ENCODE assay signal across 2 cellular contexts in the genomic region with DNA sequence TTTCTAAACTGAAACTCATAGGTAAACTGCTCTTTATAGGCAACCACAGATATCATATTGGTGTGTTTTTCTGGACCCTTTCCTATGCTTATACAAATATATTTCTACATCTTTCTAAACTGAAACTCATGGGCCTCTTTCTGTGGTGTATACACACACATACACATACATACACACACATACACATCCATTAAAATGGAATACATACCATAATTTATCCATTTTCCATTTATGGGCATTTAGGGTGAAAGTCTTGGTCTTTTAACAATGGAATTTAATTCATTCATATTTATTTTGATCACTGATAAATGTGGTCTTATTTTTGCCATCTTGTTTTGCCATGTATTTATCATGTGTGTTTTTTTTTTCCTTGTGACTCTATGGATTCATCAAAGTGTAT.
TF ChIP-seq lines count a peak whose summit lies in the region.

No MANE protein-coding gene starts in this region.

TF ChIP-seq in HEK293T, 16 proteins besides CTCF, POLR2A, EP300 and RAD21 (continued from another document):
- TF ChIP-seq, protein P1, sequence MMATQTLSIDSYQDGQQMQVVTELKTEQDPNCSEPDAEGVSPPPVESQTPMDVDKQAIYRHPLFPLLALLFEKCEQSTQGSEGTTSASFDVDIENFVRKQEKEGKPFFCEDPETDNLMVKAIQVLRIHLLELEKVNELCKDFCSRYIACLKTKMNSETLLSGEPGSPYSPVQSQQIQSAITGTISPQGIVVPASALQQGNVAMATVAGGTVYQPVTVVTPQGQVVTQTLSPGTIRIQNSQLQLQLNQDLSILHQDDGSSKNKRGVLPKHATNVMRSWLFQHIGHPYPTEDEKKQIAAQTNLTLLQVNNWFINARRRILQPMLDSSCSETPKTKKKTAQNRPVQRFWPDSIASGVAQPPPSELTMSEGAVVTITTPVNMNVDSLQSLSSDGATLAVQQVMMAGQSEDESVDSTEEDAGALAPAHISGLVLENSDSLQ (IDR thresholded peaks at IDR 0.05), result no peak
- TF ChIP-seq HDGF (IDR thresholded peaks at IDR 0.05; ENCODE audit: borderline replicate concordance) (no peak), ELF4 (IDR thresholded peaks at IDR 0.05) (no peak), FOXK2 (IDR thresholded peaks at IDR 0.05) (no peak), ZNF384 (IDR thresholded peaks at IDR 0.05) (no peak), BHLHE40 (IDR thresholded peaks at IDR 0.05; ENCODE audit: borderline replicate concordance) (no peak), SP1 (IDR thresholded peaks at IDR 0.05) (no peak)

TF ChIP-seq in WTC11, 78 proteins besides CTCF, POLR2A, EP300 and RAD21:
- TF ChIP-seq, protein P2, sequence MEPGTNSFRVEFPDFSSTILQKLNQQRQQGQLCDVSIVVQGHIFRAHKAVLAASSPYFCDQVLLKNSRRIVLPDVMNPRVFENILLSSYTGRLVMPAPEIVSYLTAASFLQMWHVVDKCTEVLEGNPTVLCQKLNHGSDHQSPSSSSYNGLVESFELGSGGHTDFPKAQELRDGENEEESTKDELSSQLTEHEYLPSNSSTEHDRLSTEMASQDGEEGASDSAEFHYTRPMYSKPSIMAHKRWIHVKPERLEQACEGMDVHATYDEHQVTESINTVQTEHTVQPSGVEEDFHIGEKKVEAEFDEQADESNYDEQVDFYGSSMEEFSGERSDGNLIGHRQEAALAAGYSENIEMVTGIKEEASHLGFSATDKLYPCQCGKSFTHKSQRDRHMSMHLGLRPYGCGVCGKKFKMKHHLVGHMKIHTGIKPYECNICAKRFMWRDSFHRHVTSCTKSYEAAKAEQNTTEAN (CRISPR knock-in tag; IDR thresholded peaks at IDR 0.05), result no peak
- no peak for TF ChIP-seq ZNF121 (CRISPR knock-in tag; IDR thresholded peaks at IDR 0.05)
- no peak for TF ChIP-seq ESRRA (CRISPR knock-in tag; IDR thresholded peaks at IDR 0.05; ENCODE audit: borderline replicate concordance)
- TF ChIP-seq TEAD4 (CRISPR knock-in tag; IDR thresholded peaks at IDR 0.05), result no peak
- TF ChIP-seq, protein P3, sequence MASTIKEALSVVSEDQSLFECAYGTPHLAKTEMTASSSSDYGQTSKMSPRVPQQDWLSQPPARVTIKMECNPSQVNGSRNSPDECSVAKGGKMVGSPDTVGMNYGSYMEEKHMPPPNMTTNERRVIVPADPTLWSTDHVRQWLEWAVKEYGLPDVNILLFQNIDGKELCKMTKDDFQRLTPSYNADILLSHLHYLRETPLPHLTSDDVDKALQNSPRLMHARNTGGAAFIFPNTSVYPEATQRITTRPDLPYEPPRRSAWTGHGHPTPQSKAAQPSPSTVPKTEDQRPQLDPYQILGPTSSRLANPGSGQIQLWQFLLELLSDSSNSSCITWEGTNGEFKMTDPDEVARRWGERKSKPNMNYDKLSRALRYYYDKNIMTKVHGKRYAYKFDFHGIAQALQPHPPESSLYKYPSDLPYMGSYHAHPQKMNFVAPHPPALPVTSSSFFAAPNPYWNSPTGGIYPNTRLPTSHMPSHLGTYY (CRISPR knock-in tag; IDR thresholded peaks at IDR 0.05), result no peak
- no peak for TF ChIP-seq JAZF1 (CRISPR knock-in tag; IDR thresholded peaks at IDR 0.05)
- TF ChIP-seq CREB1 (CRISPR knock-in tag; IDR thresholded peaks at IDR 0.05), result no peak
- TF ChIP-seq, protein P4, sequence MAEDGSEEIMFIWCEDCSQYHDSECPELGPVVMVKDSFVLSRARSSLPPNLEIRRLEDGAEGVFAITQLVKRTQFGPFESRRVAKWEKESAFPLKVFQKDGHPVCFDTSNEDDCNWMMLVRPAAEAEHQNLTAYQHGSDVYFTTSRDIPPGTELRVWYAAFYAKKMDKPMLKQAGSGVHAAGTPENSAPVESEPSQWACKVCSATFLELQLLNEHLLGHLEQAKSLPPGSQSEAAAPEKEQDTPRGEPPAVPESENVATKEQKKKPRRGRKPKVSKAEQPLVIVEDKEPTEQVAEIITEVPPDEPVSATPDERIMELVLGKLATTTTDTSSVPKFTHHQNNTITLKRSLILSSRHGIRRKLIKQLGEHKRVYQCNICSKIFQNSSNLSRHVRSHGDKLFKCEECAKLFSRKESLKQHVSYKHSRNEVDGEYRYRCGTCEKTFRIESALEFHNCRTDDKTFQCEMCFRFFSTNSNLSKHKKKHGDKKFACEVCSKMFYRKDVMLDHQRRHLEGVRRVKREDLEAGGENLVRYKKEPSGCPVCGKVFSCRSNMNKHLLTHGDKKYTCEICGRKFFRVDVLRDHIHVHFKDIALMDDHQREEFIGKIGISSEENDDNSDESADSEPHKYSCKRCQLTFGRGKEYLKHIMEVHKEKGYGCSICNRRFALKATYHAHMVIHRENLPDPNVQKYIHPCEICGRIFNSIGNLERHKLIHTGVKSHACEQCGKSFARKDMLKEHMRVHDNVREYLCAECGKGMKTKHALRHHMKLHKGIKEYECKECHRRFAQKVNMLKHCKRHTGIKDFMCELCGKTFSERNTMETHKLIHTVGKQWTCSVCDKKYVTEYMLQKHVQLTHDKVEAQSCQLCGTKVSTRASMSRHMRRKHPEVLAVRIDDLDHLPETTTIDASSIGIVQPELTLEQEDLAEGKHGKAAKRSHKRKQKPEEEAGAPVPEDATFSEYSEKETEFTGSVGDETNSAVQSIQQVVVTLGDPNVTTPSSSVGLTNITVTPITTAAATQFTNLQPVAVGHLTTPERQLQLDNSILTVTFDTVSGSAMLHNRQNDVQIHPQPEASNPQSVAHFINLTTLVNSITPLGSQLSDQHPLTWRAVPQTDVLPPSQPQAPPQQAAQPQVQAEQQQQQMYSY (CRISPR knock-in tag; IDR thresholded peaks at IDR 0.05), result no peak
- TF ChIP-seq ZNF317 (CRISPR knock-in tag; IDR thresholded peaks at IDR 0.05; ENCODE audit: borderline replicate concordance, low read depth), result no peak
- TF ChIP-seq, protein P5, sequence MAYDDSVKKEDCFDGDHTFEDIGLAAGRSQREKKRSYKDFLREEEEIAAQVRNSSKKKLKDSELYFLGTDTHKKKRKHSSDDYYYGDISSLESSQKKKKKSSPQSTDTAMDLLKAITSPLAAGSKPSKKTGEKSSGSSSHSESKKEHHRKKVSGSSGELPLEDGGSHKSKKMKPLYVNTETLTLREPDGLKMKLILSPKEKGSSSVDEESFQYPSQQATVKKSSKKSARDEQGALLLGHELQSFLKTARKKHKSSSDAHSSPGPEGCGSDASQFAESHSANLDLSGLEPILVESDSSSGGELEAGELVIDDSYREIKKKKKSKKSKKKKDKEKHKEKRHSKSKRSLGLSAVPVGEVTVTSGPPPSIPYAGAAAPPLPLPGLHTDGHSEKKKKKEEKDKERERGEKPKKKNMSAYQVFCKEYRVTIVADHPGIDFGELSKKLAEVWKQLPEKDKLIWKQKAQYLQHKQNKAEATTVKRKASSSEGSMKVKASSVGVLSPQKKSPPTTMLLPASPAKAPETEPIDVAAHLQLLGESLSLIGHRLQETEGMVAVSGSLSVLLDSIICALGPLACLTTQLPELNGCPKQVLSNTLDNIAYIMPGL (CRISPR knock-in tag; IDR thresholded peaks at IDR 0.05), result no peak
